In genomic region chr13:46341112-46341711, GRCh38 we compare ENCODE assay signal across 9 cellular contexts. TPM values are rescaled to one million over a fixed set of nuclear protein-coding genes. Genes with fewer than 3 reads are reported as not detected.
A peak's percentile ranks its signal among the peaks of the same experiment; 100 is the strongest.
DNase-seq lines count a peak whose midpoint lies in the region; ATAC-seq and TF ChIP-seq lines count a peak whose summit lies in the region.
"Had no signal": no experiment of that assay in that cellular context is flagged by ENCODE, and none has a peak within 500 bp of the region (broad histone marks: within the 10 kb centered on the region; RNA-seq: fewer than 3 reads in every experiment).

No MANE protein-coding gene starts in this region.

- H3K4me2 ChIP-seq in OCI-LY3 (ENCODE audit: low read length): peak overlapping the region; percentile 34

- H3K27me3 ChIP-seq in OCI-LY3 (ENCODE audit: low read depth, low read length): no peaks in the 10 kb centered on the region
- no peaks in the 10 kb centered on the region for H3K27me3 ChIP-seq in gastroesophageal sphincter
- no peaks in the 10 kb centered on the region for H3K27me3 ChIP-seq in tibial artery

- no peak overlapping the region for H2AFZ ChIP-seq in OCI-LY3 (ENCODE audit: low read depth, low read length)

- peaks cover 91% of the 10 kb centered on the region for H3K36me3 ChIP-seq in OCI-LY3 (replicated peaks; ENCODE audit: low read depth, low read length)
- H3K36me3 ChIP-seq in gastroesophageal sphincter: no peaks in the 10 kb centered on the region
- H3K36me3 ChIP-seq in tibial artery: no peaks in the 10 kb centered on the region

- peak; percentile 15 for DNase-seq in DMS153 (lab: John Stamatoyannopoulos, UW)
- no peak for DNase-seq in DMS153 treated with DMSO at 0.1 percent for 48 hours (lab: John Stamatoyannopoulos, UW; ENCODE audit: unreplicated experiment)
- no peak for DNase-seq in T-helper 9 cell
- DNase-seq in nucleus accumbens (lab: John Stamatoyannopoulos, UW): no peak
- no peak for DNase-seq in tibial artery

- no peak overlapping the region for H3K9ac ChIP-seq in OCI-LY3 (ENCODE audit: low read length)

- TF ChIP-seq EP300 in gastroesophageal sphincter (IDR thresholded peaks at IDR 0.05): no peak

- TF ChIP-seq CTCF in OCI-LY3 (IDR thresholded peaks at IDR 0.05; ENCODE audit: low read depth, low read length) (no peak), gastroesophageal sphincter (IDR thresholded peaks at IDR 0.05) (no peak), tibial artery (IDR thresholded peaks at IDR 0.05) (no peak)

- TF ChIP-seq POLR2A in gastroesophageal sphincter (IDR thresholded peaks at IDR 0.05): no peak

- peaks cover 4% of the 10 kb centered on the region; the same call in 1 of the 2 replicates for H3K9me3 ChIP-seq in OCI-LY3 (ENCODE audit: insufficient read depth, low read length)
- H3K9me3 ChIP-seq in gastroesophageal sphincter: peaks cover 0 to 8% (median 0%) of the 10 kb centered on the region in 3 donors
- peaks cover 0 to 9% (median 0%) of the 10 kb centered on the region in 3 donors for H3K9me3 ChIP-seq in tibial artery

- H4K20me1 ChIP-seq in OCI-LY3 (ENCODE audit: insufficient read depth, low read length): peaks cover 85% of the 10 kb centered on the region

- H3K27ac ChIP-seq in OCI-LY3 (ENCODE audit: low read length) (peak overlapping the region; percentile 78), gastroesophageal sphincter (no peak overlapping the region), tibial artery (no peak overlapping the region)
- H3K27ac ChIP-seq: 22Rv1 had no signal

- ATAC-seq in HG02610 (IDR thresholded peaks at IDR 0.05; ENCODE audit: unreplicated experiment) (peak; percentile 94), gastroesophageal sphincter (peak; percentile 46)

- peaks cover 62% of the 10 kb centered on the region for H3K79me2 ChIP-seq in OCI-LY3 (ENCODE audit: low read length)

- intact Hi-C loops in tibial artery (cut with DNase I; ENCODE audit: low total_unique reads): no loop called here

- H3K4me1 ChIP-seq in OCI-LY3 (ENCODE audit: low read length) (peaks cover 81% of the 10 kb centered on the region), gastroesophageal sphincter (no peaks in the 10 kb centered on the region), tibial artery (no peaks in the 10 kb centered on the region)

- H3K4me3 ChIP-seq in OCI-LY3 (ENCODE audit: low read length) (no peak overlapping the region), gastroesophageal sphincter (no peak overlapping the region), tibial artery (no peak overlapping the region)

- WGBS in gastroesophageal sphincter (ENCODE audit: low coverage in 1 of 2), 2 donors: 57% methylated on average over 1 of the region's 1 CpG; no CpG with 5 or more reads in 1 of the 2 donors

RNA-seq across cellular contexts. Expression of gene RUBCNL, which starts 45.8 kb away (rescaled TPM):
- total RNA-seq in gastroesophageal sphincter: 1 to 10 TPM; 1.5 to 6.8 (median 2.9) TPM
